18 cellular contexts compared by ENCODE assay signal in the genomic region with DNA sequence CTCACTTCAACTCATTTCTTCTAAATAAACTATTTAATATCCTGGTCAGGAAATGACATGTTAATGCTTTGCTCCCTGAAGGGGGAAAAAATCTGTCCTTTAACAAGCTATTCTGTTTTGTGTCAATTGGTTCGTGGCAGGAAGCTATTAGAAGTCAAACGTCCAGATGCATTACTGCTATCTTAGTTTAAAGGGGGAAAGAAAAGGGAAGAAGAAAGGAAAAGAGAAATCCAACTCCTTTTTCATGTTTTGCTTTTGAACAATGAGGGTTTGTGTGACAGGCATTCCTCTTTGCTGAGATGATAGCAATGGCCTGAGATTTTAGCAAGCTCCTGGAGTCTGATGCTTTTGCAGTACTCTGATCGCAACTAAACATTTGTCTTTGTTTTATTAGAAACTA. TPM values are rescaled to one million over a fixed set of nuclear protein-coding genes. Genes with fewer than 3 reads are reported as not detected.
DNase-seq lines count a peak whose midpoint lies in the region; ATAC-seq and TF ChIP-seq lines count a peak whose summit lies in the region.
"Had no signal": no experiment of that assay in that cellular context is flagged by ENCODE, and none has a peak within 500 bp of the region (broad histone marks: within the 10 kb centered on the region; RNA-seq: fewer than 3 reads in every experiment).

No MANE protein-coding gene starts in this region.

- H3K4me2 ChIP-seq in SK-N-SH = no peak overlapping the region
- no peak overlapping the region for H3K4me2 ChIP-seq in hepatocyte
- H3K4me2 ChIP-seq: A549, KMS-11, PC-9 had no signal

- no peak overlapping the region for H3K4me3 Mint-ChIP-seq in activated T-helper 17 cell treated with anti-CD3 and anti-CD28 coated beads, Interleukin-2, amount 50 U/mL, for 72 hours

- no peak overlapping the region for H2AFZ ChIP-seq in SK-N-SH (ENCODE audit: low read depth)
- H2AFZ ChIP-seq in hepatocyte = no peak overlapping the region
- H2AFZ ChIP-seq: PC-9 had no signal

- H3K4me3 ChIP-seq in SK-N-SH (ENCODE audit: low read depth in 2 of 2, low read length in 1 of 2) (no peak overlapping the region), hepatocyte (no peak overlapping the region), sigmoid colon (no peak overlapping the region)
- H3K4me3 ChIP-seq: A549, PC-9 had no signal

- H3K27me3 ChIP-seq in SK-N-SH (ENCODE audit: insufficient read depth) (no peaks in the 10 kb centered on the region), hepatocyte (no peaks in the 10 kb centered on the region), sigmoid colon (no peaks in the 10 kb centered on the region)

- TF ChIP-seq POLR2A in sigmoid colon (IDR thresholded peaks at IDR 0.05) = no peak

- H3K4me1 ChIP-seq in SK-N-SH (ENCODE audit: control insufficient read depth in 1 of 2, insufficient read depth in 2 of 2, low read depth in 1 of 2, low read length in 1 of 2) = peaks cover 10 to 16% of the 10 kb centered on the region in 2 experiments; a peak in 2 of 4 replicates
- H3K4me1 ChIP-seq in hepatocyte (ENCODE audit: insufficient read depth) = no peaks in the 10 kb centered on the region
- peaks cover 0 to 35% (median 23%) of the 10 kb centered on the region in 4 donors for H3K4me1 ChIP-seq in sigmoid colon
- H3K4me1 ChIP-seq: A549, Caco-2 had no signal

- TF ChIP-seq EP300 in SK-N-SH (IDR thresholded peaks at IDR 0.05; ENCODE audit: borderline replicate concordance in 1 of 2, low read depth in 1 of 2, low read length in 1 of 2) = peak in 1 of 2 experiments; percentile 63; a peak in 3 of 4 replicates
- TF ChIP-seq EP300 in sigmoid colon (IDR thresholded peaks at IDR 0.05) = no peak

- H3K9ac ChIP-seq in SK-N-SH = no peak overlapping the region
- H3K9ac ChIP-seq: KMS-11 had no signal

- no peak for TF ChIP-seq RAD21 in SK-N-SH (IDR thresholded peaks at IDR 0.05; ENCODE audit: low read length)

- no peaks in the 10 kb centered on the region for H3K27me3 Mint-ChIP-seq in activated T-helper 17 cell treated with anti-CD3 and anti-CD28 coated beads, Interleukin-2, amount 50 U/mL, for 72 hours

- H3K36me3 ChIP-seq in SK-N-SH (replicated peaks in 1 of 2; ENCODE audit: control insufficient read depth in 1 of 2, insufficient read depth in 2 of 2, low read length in 1 of 2) (peaks cover 37 to 57% of the 10 kb centered on the region in 2 experiments), hepatocyte (replicated peaks; ENCODE audit: insufficient read depth, low read depth) (no peaks in the 10 kb centered on the region), sigmoid colon (peaks cover 0 to 43% (median 2%) of the 10 kb centered on the region in 4 donors)

- no peaks in the 10 kb centered on the region for H3K9me3 Mint-ChIP-seq in activated T-helper 17 cell treated with anti-CD3 and anti-CD28 coated beads, Interleukin-2, amount 50 U/mL, for 72 hours

- WGBS in SK-N-SH (ENCODE audit: low lambda C conversion rate) = 45% methylated on average over 3 of the region's 3 CpGs
- 57% methylated on average over 3 of the region's 3 CpGs for WGBS in hepatocyte (ENCODE audit: low lambda C conversion rate, missing lambda C conversion rate)
- 56 to 62% methylated on average over 3 of the region's 3 CpGs for WGBS in sigmoid colon, 2 donors

- DNase-seq in COLO829 (ENCODE audit: low spot score) (peak; percentile 66), SK-N-SH (peak; percentile 49), hepatocyte (ENCODE audit: low spot score) (no peak), sigmoid colon (no peak), SIG-M5 (lab: John Stamatoyannopoulos, UW) (no peak), AG20443 (ENCODE audit: low spot score) (no peak)
- DNase-seq: Caco-2, H7, NCI-H1048, NCI-H1436 treated with DMSO at 0.1 percent for 48 hours, NCI-H2029 treated with DMSO at 0.1 percent for 48 hours, NCI-H748 treated with DMSO at 0.1 percent for 48 hours, PC-9 had no signal

- peaks cover 13% of the 10 kb centered on the region for H3F3A ChIP-seq in SK-N-SH (replicated peaks; ENCODE audit: insufficient read depth)

- H4K20me1 ChIP-seq in SK-N-SH (ENCODE audit: insufficient read depth) (peaks cover 71% of the 10 kb centered on the region), hepatocyte (ENCODE audit: insufficient read depth, poor library complexity, severe bottlenecking) (peaks cover 9% of the 10 kb centered on the region)

- H3K36me3 Mint-ChIP-seq in activated T-helper 17 cell treated with anti-CD3 and anti-CD28 coated beads, Interleukin-2, amount 50 U/mL, for 72 hours (ENCODE audit: low read depth) = peaks cover 61% of the 10 kb centered on the region

- H3K27ac ChIP-seq in SK-N-SH (ENCODE audit: low read depth in 2 of 2, low read length in 1 of 2) (peak overlapping the region; percentile 13 to 64; a peak in 3 of 4 replicates), hepatocyte (peak overlapping the region; percentile 5), sigmoid colon (peak overlapping the region in 3 of 4 donors; percentile 72 to 77 (median 73))
- H3K27ac ChIP-seq: A549, KMS-11 had no signal

- intact Hi-C loops in sigmoid colon (cut with DNase I) = no loop called here

- peaks cover 39% of the 10 kb centered on the region for H3K79me2 ChIP-seq in SK-N-SH (ENCODE audit: insufficient read depth)
- peaks cover 2% of the 10 kb centered on the region for H3K79me2 ChIP-seq in hepatocyte

- H3K27ac Mint-ChIP-seq in activated T-helper 17 cell treated with anti-CD3 and anti-CD28 coated beads, Interleukin-2, amount 50 U/mL, for 72 hours = no peak overlapping the region

- peaks cover 17% of the 10 kb centered on the region for H3K4me1 Mint-ChIP-seq in activated T-helper 17 cell treated with anti-CD3 and anti-CD28 coated beads, Interleukin-2, amount 50 U/mL, for 72 hours

- TF ChIP-seq CTCF in SK-N-SH (IDR thresholded peaks at IDR 0.05) (no peak), hepatocyte (IDR thresholded peaks at IDR 0.05; ENCODE audit: poor library complexity) (no peak), sigmoid colon (IDR thresholded peaks at IDR 0.05) (no peak)

- CTCF ChIA-PET in SK-N-SH (lab: Yijun Ruan, JAX) = interaction anchor here (0.8 to 3.7 kb wide), 8 partner anchors 11 to 912 kb away, joined by 3 to 22 read pairs (median 4); a partner anchor contains a TSS

- H3K9me3 ChIP-seq in SK-N-SH = no peaks in the 10 kb centered on the region
- no peaks in the 10 kb centered on the region for H3K9me3 ChIP-seq in hepatocyte (ENCODE audit: low read depth)
- no peaks in the 10 kb centered on the region for H3K9me3 ChIP-seq in sigmoid colon
- H3K9me3 ChIP-seq: A549, Caco-2 had no signal

- no peaks in the 10 kb centered on the region for H3K9me2 ChIP-seq in SK-N-SH
- H3K9me2 ChIP-seq in hepatocyte (replicated peaks; ENCODE audit: insufficient read depth) = no peaks in the 10 kb centered on the region

- ATAC-seq in activated T-helper 17 cell treated with anti-CD3 and anti-CD28 coated beads, Interleukin-2, amount 50 U/mL, for 72 hours (replicated peaks) = no peak
- ATAC-seq in GM21367 (IDR thresholded peaks at IDR 0.05; ENCODE audit: unreplicated experiment) = no peak
- ATAC-seq: A549, HepG2 had no signal

- POLR2A ChIA-PET in SK-N-SH (lab: Yijun Ruan, JAX) = interaction anchor here (0.6 to 1.2 kb wide), 2 partner anchors 14 to 24 kb away, joined by 3 read pairs; no protein-coding TSS in a partner anchor

TF ChIP-seq in SK-N-SH, 30 proteins besides CTCF, POLR2A, EP300 and RAD21:
- TF ChIP-seq JUND (IDR thresholded peaks at IDR 0.05) = 0 out of 2 replicates have a peak, but pooled peaks have one; percentile 10
- TF ChIP-seq NRF1 (IDR thresholded peaks at IDR 0.05; ENCODE audit: low read depth, low read length) = no peak
- TF ChIP-seq SIN3A (IDR thresholded peaks at IDR 0.05; ENCODE audit: borderline replicate concordance, low read depth, low read length) = 0 out of 2 replicates have a peak, but pooled peaks have one; percentile 30
- TF ChIP-seq POLR2AphosphoS5 (IDR thresholded peaks at IDR 0.05; ENCODE audit: low read depth, low read length) = no peak
- TF ChIP-seq, protein P1, sequence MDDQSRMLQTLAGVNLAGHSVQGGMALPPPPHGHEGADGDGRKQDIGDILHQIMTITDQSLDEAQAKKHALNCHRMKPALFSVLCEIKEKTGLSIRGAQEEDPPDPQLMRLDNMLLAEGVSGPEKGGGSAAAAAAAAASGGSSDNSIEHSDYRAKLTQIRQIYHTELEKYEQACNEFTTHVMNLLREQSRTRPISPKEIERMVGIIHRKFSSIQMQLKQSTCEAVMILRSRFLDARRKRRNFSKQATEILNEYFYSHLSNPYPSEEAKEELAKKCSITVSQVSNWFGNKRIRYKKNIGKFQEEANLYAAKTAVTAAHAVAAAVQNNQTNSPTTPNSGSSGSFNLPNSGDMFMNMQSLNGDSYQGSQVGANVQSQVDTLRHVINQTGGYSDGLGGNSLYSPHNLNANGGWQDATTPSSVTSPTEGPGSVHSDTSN (IDR thresholded peaks at IDR 0.05) = peak; percentile 40; the same call in 1 of the 2 replicates
- peak; percentile 53 for TF ChIP-seq TCF12 (IDR thresholded peaks at IDR 0.05)

RNA-seq across cellular contexts. Expression of a gene that starts 24.6 kb away (rescaled TPM):
- polyA plus RNA-seq in SK-N-SH (2012; rRNA removed) (21.0 and 27.5 TPM in 2 replicates), hepatocyte (18.5 and 19.2 TPM in 2 replicates), sigmoid colon (10 to 100 TPM in 1 of 3 donors, 1 to 10 TPM in 2; 1.4 to 20.7 (median 6.6) TPM)
- polyA plus RNA-seq in SK-N-SH (2012; cell fraction: cytosol; rRNA removed) = 23.5 and 23.8 TPM in 2 replicates
- 56.4 and 71.7 TPM in 2 replicates for polyA plus RNA-seq in SK-N-SH (2012; cell fraction: nucleus; rRNA removed)
- total RNA-seq in hepatocyte (27.2 and 28.0 TPM in 2 replicates), sigmoid colon (10 to 100 TPM; 34.2 to 56.2 (median 46.6) TPM)
- total RNA-seq in activated T-helper 17 cell treated with anti-CD3 and anti-CD28 coated beads, Interleukin-2, amount 50 U/mL, for 72 hours = 10 to 100 TPM; 17.3 to 17.4 TPM

Comparison
In these comparisons a context has a peak if more than half of its experiments do, and no peak if none do; other contexts are left out.
1. DNase-seq: peak in COLO829 (single experiment) and SK-N-SH (single experiment); none in hepatocyte (single experiment), sigmoid colon (single experiment), SIG-M5 (single experiment) and AG20443 (single experiment).
2. H3K27ac ChIP-seq: peak in every context shown above with its lines; median percentile 73 in sigmoid colon; 38 in SK-N-SH; 5 in hepatocyte.